In genomic region chr3:4687596-4687995, GRCh38 we compare ENCODE assay signal across 20 cellular contexts.
DNase-seq lines count a peak whose midpoint lies in the region; ATAC-seq, FAIRE-seq and TF ChIP-seq lines count a peak whose summit lies in the region.
"Had no signal": no experiment of that assay in that cellular context is flagged by ENCODE, and none has a peak within 500 bp of the region (broad histone marks: within the 10 kb centered on the region; RNA-seq: fewer than 3 reads in every experiment).

No MANE protein-coding gene starts in this region.

- no peaks in the 10 kb centered on the region for H3K27me3 ChIP-seq in keratinocyte (ENCODE audit: control insufficient read depth, extremely low read depth, insufficient read depth, low read length)
- H3K27me3 ChIP-seq: BE2C had no signal

- TF ChIP-seq CTCF in C4-2B (conservative IDR thresholded peaks at IDR 0.05) (peak; percentile 20), VCaP (conservative IDR thresholded peaks at IDR 0.05) (no peak), keratinocyte (optimal IDR thresholded peaks at IDR 0.05 in 1 of 3, IDR thresholded peaks at IDR 0.05 in 1 of 3, conservative IDR thresholded peaks at IDR 0.05 in 1 of 3; ENCODE audit: extremely low read depth in 1 of 3, insufficient read depth in 2 of 3, low read length in 3 of 3) (no peak)

- no peaks in the 10 kb centered on the region for H3K9me3 ChIP-seq in keratinocyte (ENCODE audit: control insufficient read depth, low read depth, low read length)
- H3K9me3 ChIP-seq: BE2C had no signal

- H2AFZ ChIP-seq in keratinocyte (ENCODE audit: control insufficient read depth, low read length), result peak overlapping the region; percentile 3

- DNase-seq in keratinocyte (ENCODE audit: low read depth, low spot score) (no peak), urothelium cell line (ENCODE audit: low spot score) (no peak), inferior parietal cortex (ENCODE audit: extremely low spot score) (no peak)
- no peak for DNase-seq in stimulated activated naive B cell treated with anti-CD40 and anti-IgM and Interleukin-4, amounts not matched to agents 10 μg/mL and 1 μg/mL and 100 μg/mL, for 72 hours
- no peak for DNase-seq in stimulated activated naive CD8-positive, alpha-beta T cell treated with anti-CD3 and anti-CD28 coated beads, Interleukin-15, Interleukin-2, amounts not matched to agents 100 U/mL and 50 U/mL, for 24 hours
- DNase-seq: BE2C; CD8-positive, alpha-beta T cell; COR-L47; DND-41; GDM1; HCEC 1CT; HFFc6 had no signal

- no peaks in the 10 kb centered on the region for H4K20me1 ChIP-seq in keratinocyte (ENCODE audit: control insufficient read depth, extremely low read depth, insufficient read depth, low read length)

- ATAC-seq in stimulated activated naive B cell treated with anti-CD40 and anti-IgM and Interleukin-4, amounts not matched to agents 10 μg/mL and 1 μg/mL and 100 μg/mL, for 72 hours (replicated peaks), result no peak
- ATAC-seq in activated T-helper 17 cell treated with anti-CD3 and anti-CD28 coated beads, Interleukin-2, amount 50 U/mL, for 72 hours (replicated peaks), result no peak
- ATAC-seq in stimulated activated naive CD8-positive, alpha-beta T cell treated with anti-CD3 and anti-CD28 coated beads, Interleukin-15, Interleukin-2, amounts not matched to agents 100 U/mL and 50 U/mL, for 24 hours, result no peak
- ATAC-seq: CD8-positive, alpha-beta T cell had no signal

- no peaks in the 10 kb centered on the region for H3K27me3 Mint-ChIP-seq in stimulated activated naive B cell treated with anti-CD40 and anti-IgM and Interleukin-4, amounts not matched to agents 10 μg/mL and 1 μg/mL and 100 μg/mL, for 72 hours
- H3K27me3 Mint-ChIP-seq in activated T-helper 17 cell treated with anti-CD3 and anti-CD28 coated beads, Interleukin-2, amount 50 U/mL, for 72 hours, result no peaks in the 10 kb centered on the region

- dilution Hi-C loops in keratinocyte (cut with MboI; ENCODE audit: extremely low pct_ligation_motif_present, low sequenced_read_pairs), result no loop called here

- H3K36me3 Mint-ChIP-seq in stimulated activated naive B cell treated with anti-CD40 and anti-IgM and Interleukin-4, amounts not matched to agents 10 μg/mL and 1 μg/mL and 100 μg/mL, for 72 hours, result peaks cover 51 to 84% of the 10 kb centered on the region in 2 donors
- peaks cover 97% of the 10 kb centered on the region for H3K36me3 Mint-ChIP-seq in activated T-helper 17 cell treated with anti-CD3 and anti-CD28 coated beads, Interleukin-2, amount 50 U/mL, for 72 hours (ENCODE audit: low read depth)

- no peaks in the 10 kb centered on the region for H3K9me1 ChIP-seq in keratinocyte (ENCODE audit: control insufficient read depth, extremely low read depth, insufficient read depth, low read length)

- no peak overlapping the region for H3K4me3 ChIP-seq in keratinocyte (ENCODE audit: control insufficient read depth in 2 of 3, extremely low read depth in 1 of 3, insufficient read depth in 2 of 3, low read depth in 1 of 3, low read length in 3 of 3)

- no peaks in the 10 kb centered on the region for H3K79me2 ChIP-seq in keratinocyte (ENCODE audit: control insufficient read depth, insufficient read depth, low read length)

- H3K4me1 ChIP-seq in keratinocyte (ENCODE audit: control insufficient read depth, extremely low read depth, insufficient read depth, low read length), result no peaks in the 10 kb centered on the region
- H3K4me1 ChIP-seq: BE2C had no signal

- peaks cover 0 to 3% of the 10 kb centered on the region in 2 donors for H3K9me3 Mint-ChIP-seq in stimulated activated naive B cell treated with anti-CD40 and anti-IgM and Interleukin-4, amounts not matched to agents 10 μg/mL and 1 μg/mL and 100 μg/mL, for 72 hours
- peaks cover 7% of the 10 kb centered on the region for H3K9me3 Mint-ChIP-seq in activated T-helper 17 cell treated with anti-CD3 and anti-CD28 coated beads, Interleukin-2, amount 50 U/mL, for 72 hours
- H3K9me3 Mint-ChIP-seq: HFFc6 had no signal

- peak overlapping the region; percentile 38; the same call in 1 of the 2 replicates for H3K27ac ChIP-seq in C4-2B
- peak overlapping the region; percentile 86 for H3K27ac ChIP-seq in VCaP
- H3K27ac ChIP-seq in keratinocyte (ENCODE audit: control insufficient read depth, insufficient read depth, low read length), result no peak overlapping the region

- H3K4me3 Mint-ChIP-seq in stimulated activated naive B cell treated with anti-CD40 and anti-IgM and Interleukin-4, amounts not matched to agents 10 μg/mL and 1 μg/mL and 100 μg/mL, for 72 hours, result no peak overlapping the region
- H3K4me3 Mint-ChIP-seq in activated T-helper 17 cell treated with anti-CD3 and anti-CD28 coated beads, Interleukin-2, amount 50 U/mL, for 72 hours, result no peak overlapping the region
- H3K4me3 Mint-ChIP-seq: CD14-positive monocyte; CD8-positive, alpha-beta T cell; HFFc6 had no signal

- no peaks in the 10 kb centered on the region for H3K36me3 ChIP-seq in keratinocyte (ENCODE audit: control insufficient read depth in 2 of 2, extremely low read depth in 1 of 2, insufficient read depth in 2 of 2, low read length in 2 of 2)

- no peak overlapping the region for H3K4me2 ChIP-seq in keratinocyte (ENCODE audit: control insufficient read depth, extremely low read depth, insufficient read depth, low read depth, low read length)

- FAIRE-seq in keratinocyte (lab: Jason Lieb, UNC), result no peak
- FAIRE-seq in urothelium cell line (lab: Jason Lieb, UNC), result no peak
- FAIRE-seq: A204.1, D721Med, GM12892, GM19239 had no signal

- H3K4me1 Mint-ChIP-seq in stimulated activated naive B cell treated with anti-CD40 and anti-IgM and Interleukin-4, amounts not matched to agents 10 μg/mL and 1 μg/mL and 100 μg/mL, for 72 hours, result peaks cover 2 to 4% of the 10 kb centered on the region in 2 donors
- H3K4me1 Mint-ChIP-seq in activated T-helper 17 cell treated with anti-CD3 and anti-CD28 coated beads, Interleukin-2, amount 50 U/mL, for 72 hours, result no peaks in the 10 kb centered on the region
- H3K4me1 Mint-ChIP-seq: CD14-positive monocyte had no signal

- no peak overlapping the region for H3K9ac ChIP-seq in keratinocyte (ENCODE audit: control insufficient read depth, extremely low read depth, insufficient read depth, low read length)

- H3K27ac Mint-ChIP-seq in stimulated activated naive B cell treated with anti-CD40 and anti-IgM and Interleukin-4, amounts not matched to agents 10 μg/mL and 1 μg/mL and 100 μg/mL, for 72 hours, result peak overlapping the region; percentile 39
- no peak overlapping the region for H3K27ac Mint-ChIP-seq in activated T-helper 17 cell treated with anti-CD3 and anti-CD28 coated beads, Interleukin-2, amount 50 U/mL, for 72 hours
- H3K27ac Mint-ChIP-seq: CD14-positive monocyte; CD8-positive, alpha-beta T cell; HFFc6 had no signal
